2 cellular contexts compared by ENCODE assay signal in genomic region chr20:53914861-53915458, GRCh38.
TF ChIP-seq lines count a peak whose summit lies in the region.

No MANE protein-coding gene starts in this region.

TF ChIP-seq in K562, 482 proteins besides CTCF, POLR2A, EP300 and RAD21 (continued from another document and continues in another):
- no peak for TF ChIP-seq ZNF740 (CRISPR knock-in tag; IDR thresholded peaks at IDR 0.05)
- 0 out of 4 replicates have a peak, but pooled peaks of 1 of the 2 experiments have one; percentile 27 for TF ChIP-seq ZNF740 (tag; IDR thresholded peaks at IDR 0.05)
- TF ChIP-seq KDM5B (IDR thresholded peaks at IDR 0.05; ENCODE audit: insufficient replicate concordance, low read depth, low read length), result peak; percentile 17
- no peak for TF ChIP-seq ZNF197 (CRISPR knock-in tag; IDR thresholded peaks at IDR 0.05; ENCODE audit: low read depth)
- TF ChIP-seq SNIP1 (IDR thresholded peaks at IDR 0.05; ENCODE audit: low read depth), result no peak
- no peak for TF ChIP-seq NCOR1 (IDR thresholded peaks at IDR 0.05)
- TF ChIP-seq PHF8 (IDR thresholded peaks at IDR 0.05; ENCODE audit: borderline replicate concordance, low read length), result no peak
- TF ChIP-seq ZBTB11 (CRISPR knock-in tag; IDR thresholded peaks at IDR 0.05), result peak in 1 of 3 experiments; percentile 85; a peak in 1 of 6 replicates
- no peak for TF ChIP-seq NBN (IDR thresholded peaks at IDR 0.05; ENCODE audit: low read depth)
- TF ChIP-seq KDM1A (IDR thresholded peaks at IDR 0.05), result peak in 1 of 2 experiments; percentile 72; a peak in 1 of 4 replicates
- TF ChIP-seq NKRF (IDR thresholded peaks at IDR 0.05; ENCODE audit: borderline replicate concordance), result no peak
- TF ChIP-seq BCL6 (CRISPR knock-in tag; IDR thresholded peaks at IDR 0.05), result no peak
- no peak for TF ChIP-seq HOMEZ (CRISPR knock-in tag; IDR thresholded peaks at IDR 0.05)
- TF ChIP-seq IRF2 (CRISPR knock-in tag; IDR thresholded peaks at IDR 0.05), result no peak
- no peak for TF ChIP-seq CHD1 (IDR thresholded peaks at IDR 0.05; ENCODE audit: low read length)
- peak; percentile 47; the same call in 1 of the 2 replicates for TF ChIP-seq ZNF512 (tag; IDR thresholded peaks at IDR 0.05)
- peak; percentile 43 for TF ChIP-seq EWSR1 (IDR thresholded peaks at IDR 0.05; ENCODE audit: borderline replicate concordance, low read depth, partially characterized antibody)

TF ChIP-seq in HepG2, 621 proteins besides CTCF, POLR2A, EP300 and RAD21 (continued from another document):
- TF ChIP-seq ZNF639 (CRISPR knock-in tag; conservative IDR thresholded peaks at IDR 0.05) (no peak), NFKBIZ (CRISPR knock-in tag; IDR thresholded peaks at IDR 0.05) (no peak), MAFG (CRISPR knock-in tag; IDR thresholded peaks at IDR 0.05) (no peak), ZKSCAN1 (IDR thresholded peaks at IDR 0.05; ENCODE audit: low read length) (no peak), HNRNPK (IDR thresholded peaks at IDR 0.05; ENCODE audit: low read depth, low read length, poor library complexity, severe bottlenecking) (peak; percentile 21), CHCHD3 (CRISPR knock-in tag; IDR thresholded peaks at IDR 0.05) (no peak), PHB2 (IDR thresholded peaks at IDR 0.05; ENCODE audit: partially characterized antibody) (no peak)
